1 cellular context compared by ENCODE assay signal in the genomic region with DNA sequence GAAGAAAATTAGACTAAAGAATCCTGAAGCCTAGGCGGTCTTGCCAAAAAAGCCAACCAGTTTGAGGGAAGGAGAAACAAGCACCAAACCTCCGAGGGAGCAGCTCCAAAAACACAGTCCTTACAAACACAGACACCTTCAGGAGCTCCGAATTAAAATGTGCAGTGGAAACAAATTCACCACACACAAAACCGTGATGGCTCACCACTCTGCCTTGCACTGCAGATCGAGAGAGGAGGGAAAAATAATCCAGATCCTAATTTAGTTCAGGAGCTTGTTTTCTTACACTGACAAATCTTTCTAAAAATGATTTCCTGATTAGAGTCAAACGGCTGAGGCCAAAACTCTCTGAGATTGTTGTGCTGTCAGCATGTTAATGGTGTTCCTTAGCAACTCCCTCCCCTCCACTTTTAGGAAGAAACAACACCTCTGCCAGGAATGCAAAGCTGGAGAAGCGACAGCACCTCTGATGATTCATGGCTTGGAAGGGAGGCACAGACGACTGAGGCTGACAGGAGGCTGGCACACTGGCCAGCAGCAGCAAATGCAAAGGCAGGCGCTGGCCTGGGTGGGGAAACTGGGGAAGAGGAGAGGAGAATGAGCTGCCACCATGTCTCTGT.
TF ChIP-seq lines count a peak whose summit lies in the region.

No MANE protein-coding gene starts in this region.

TF ChIP-seq in GM23338, 12 proteins besides CTCF, POLR2A, EP300 and RAD21 (continued from another document):
- TF ChIP-seq, protein P1, sequence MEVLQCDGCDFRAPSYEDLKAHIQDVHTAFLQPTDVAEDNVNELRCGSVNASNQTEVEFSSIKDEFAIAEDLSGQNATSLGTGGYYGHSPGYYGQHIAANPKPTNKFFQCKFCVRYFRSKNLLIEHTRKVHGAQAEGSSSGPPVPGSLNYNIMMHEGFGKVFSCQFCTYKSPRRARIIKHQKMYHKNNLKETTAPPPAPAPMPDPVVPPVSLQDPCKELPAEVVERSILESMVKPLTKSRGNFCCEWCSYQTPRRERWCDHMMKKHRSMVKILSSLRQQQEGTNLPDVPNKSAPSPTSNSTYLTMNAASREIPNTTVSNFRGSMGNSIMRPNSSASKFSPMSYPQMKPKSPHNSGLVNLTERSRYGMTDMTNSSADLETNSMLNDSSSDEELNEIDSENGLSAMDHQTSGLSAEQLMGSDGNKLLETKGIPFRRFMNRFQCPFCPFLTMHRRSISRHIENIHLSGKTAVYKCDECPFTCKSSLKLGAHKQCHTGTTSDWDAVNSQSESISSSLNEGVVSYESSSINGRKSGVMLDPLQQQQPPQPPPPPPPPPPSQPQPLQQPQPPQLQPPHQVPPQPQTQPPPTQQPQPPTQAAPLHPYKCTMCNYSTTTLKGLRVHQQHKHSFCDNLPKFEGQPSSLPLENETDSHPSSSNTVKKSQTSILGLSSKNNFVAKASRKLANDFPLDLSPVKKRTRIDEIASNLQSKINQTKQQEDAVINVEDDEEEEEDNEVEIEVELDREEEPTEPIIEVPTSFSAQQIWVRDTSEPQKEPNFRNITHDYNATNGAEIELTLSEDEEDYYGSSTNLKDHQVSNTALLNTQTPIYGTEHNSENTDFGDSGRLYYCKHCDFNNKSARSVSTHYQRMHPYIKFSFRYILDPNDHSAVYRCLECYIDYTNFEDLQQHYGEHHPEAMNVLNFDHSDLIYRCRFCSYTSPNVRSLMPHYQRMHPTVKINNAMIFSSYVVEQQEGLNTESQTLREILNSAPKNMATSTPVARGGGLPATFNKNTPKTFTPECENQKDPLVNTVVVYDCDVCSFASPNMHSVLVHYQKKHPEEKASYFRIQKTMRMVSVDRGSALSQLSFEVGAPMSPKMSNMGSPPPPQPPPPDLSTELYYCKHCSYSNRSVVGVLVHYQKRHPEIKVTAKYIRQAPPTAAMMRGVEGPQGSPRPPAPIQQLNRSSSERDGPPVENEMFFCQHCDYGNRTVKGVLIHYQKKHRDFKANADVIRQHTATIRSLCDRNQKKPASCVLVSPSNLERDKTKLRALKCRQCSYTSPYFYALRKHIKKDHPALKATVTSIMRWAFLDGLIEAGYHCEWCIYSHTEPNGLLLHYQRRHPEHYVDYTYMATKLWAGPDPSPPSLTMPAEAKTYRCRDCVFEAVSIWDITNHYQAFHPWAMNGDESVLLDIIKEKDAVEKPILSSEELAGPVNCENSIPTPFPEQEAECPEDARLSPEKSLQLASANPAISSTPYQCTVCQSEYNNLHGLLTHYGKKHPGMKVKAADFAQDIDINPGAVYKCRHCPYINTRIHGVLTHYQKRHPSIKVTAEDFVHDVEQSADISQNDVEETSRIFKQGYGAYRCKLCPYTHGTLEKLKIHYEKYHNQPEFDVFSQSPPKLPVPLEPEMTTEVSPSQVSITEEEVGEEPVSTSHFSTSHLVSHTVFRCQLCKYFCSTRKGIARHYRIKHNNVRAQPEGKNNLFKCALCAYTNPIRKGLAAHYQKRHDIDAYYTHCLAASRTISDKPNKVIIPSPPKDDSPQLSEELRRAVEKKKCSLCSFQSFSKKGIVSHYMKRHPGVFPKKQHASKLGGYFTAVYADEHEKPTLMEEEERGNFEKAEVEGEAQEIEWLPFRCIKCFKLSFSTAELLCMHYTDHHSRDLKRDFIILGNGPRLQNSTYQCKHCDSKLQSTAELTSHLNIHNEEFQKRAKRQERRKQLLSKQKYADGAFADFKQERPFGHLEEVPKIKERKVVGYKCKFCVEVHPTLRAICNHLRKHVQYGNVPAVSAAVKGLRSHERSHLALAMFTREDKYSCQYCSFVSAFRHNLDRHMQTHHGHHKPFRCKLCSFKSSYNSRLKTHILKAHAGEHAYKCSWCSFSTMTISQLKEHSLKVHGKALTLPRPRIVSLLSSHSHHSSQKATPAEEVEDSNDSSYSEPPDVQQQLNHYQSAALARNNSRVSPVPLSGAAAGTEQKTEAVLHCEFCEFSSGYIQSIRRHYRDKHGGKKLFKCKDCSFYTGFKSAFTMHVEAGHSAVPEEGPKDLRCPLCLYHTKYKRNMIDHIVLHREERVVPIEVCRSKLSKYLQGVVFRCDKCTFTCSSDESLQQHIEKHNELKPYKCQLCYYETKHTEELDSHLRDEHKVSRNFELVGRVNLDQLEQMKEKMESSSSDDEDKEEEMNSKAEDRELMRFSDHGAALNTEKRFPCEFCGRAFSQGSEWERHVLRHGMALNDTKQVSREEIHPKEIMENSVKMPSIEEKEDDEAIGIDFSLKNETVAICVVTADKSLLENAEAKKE (CRISPR knock-in tag; IDR thresholded peaks at IDR 0.05), result no peak
- TF ChIP-seq NANOG (IDR thresholded peaks at IDR 0.05; ENCODE audit: borderline replicate concordance) (no peak), ZNF331 (CRISPR knock-in tag; IDR thresholded peaks at IDR 0.05; ENCODE audit: low read depth) (no peak), ZNF114 (CRISPR knock-in tag; IDR thresholded peaks at IDR 0.05) (no peak)
- TF ChIP-seq, protein P2, sequence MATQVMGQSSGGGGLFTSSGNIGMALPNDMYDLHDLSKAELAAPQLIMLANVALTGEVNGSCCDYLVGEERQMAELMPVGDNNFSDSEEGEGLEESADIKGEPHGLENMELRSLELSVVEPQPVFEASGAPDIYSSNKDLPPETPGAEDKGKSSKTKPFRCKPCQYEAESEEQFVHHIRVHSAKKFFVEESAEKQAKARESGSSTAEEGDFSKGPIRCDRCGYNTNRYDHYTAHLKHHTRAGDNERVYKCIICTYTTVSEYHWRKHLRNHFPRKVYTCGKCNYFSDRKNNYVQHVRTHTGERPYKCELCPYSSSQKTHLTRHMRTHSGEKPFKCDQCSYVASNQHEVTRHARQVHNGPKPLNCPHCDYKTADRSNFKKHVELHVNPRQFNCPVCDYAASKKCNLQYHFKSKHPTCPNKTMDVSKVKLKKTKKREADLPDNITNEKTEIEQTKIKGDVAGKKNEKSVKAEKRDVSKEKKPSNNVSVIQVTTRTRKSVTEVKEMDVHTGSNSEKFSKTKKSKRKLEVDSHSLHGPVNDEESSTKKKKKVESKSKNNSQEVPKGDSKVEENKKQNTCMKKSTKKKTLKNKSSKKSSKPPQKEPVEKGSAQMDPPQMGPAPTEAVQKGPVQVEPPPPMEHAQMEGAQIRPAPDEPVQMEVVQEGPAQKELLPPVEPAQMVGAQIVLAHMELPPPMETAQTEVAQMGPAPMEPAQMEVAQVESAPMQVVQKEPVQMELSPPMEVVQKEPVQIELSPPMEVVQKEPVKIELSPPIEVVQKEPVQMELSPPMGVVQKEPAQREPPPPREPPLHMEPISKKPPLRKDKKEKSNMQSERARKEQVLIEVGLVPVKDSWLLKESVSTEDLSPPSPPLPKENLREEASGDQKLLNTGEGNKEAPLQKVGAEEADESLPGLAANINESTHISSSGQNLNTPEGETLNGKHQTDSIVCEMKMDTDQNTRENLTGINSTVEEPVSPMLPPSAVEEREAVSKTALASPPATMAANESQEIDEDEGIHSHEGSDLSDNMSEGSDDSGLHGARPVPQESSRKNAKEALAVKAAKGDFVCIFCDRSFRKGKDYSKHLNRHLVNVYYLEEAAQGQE (IDR thresholded peaks at IDR 0.05; ENCODE audit: unreplicated experiment), result no peak
